Comparison of ENCODE assay signal across 1 cellular context in genomic region chr3:44580971-44581370, GRCh38. TPM values are rescaled to one million over a fixed set of nuclear protein-coding genes. Genes with fewer than 3 reads are reported as not detected.
"Had no signal": no experiment of that assay in that cellular context is flagged by ENCODE, and none has a peak within 500 bp of the region (broad histone marks: within the 10 kb centered on the region; RNA-seq: fewer than 3 reads in every experiment).

No MANE protein-coding gene starts in this region.

RNA-seq across cellular contexts. Expression of gene ZNF660, which starts 3.8 kb away (rescaled TPM):
- polyA plus RNA-seq: IgD-negative memory B cell had no signal
